ENCODE assay signal across 8 cellular contexts in genomic region chr18:48930926-48931325, GRCh38. TPM values are rescaled to one million over a fixed set of nuclear protein-coding genes. Genes with fewer than 3 reads are reported as not detected.
A peak's percentile ranks its signal among the peaks of the same experiment; 100 is the strongest.
DNase-seq lines count a peak whose midpoint lies in the region; ATAC-seq, FAIRE-seq and TF ChIP-seq lines count a peak whose summit lies in the region.
"Had no signal": no experiment of that assay in that cellular context is flagged by ENCODE, and none has a peak within 500 bp of the region (broad histone marks: within the 10 kb centered on the region; RNA-seq: fewer than 3 reads in every experiment).

No MANE protein-coding gene starts in this region.

- H3K9me3 ChIP-seq in HEK293 (ENCODE audit: control insufficient read depth, insufficient read depth, low read depth, low read length): no peaks in the 10 kb centered on the region
- no peaks in the 10 kb centered on the region for H3K9me3 ChIP-seq in kidney (ENCODE audit: control insufficient read depth in 1 of 2, low read length in 2 of 2)

- H3K27ac Mint-ChIP-seq in activated CD4-positive, alpha-beta memory T cell treated with anti-CD3 and anti-CD28 coated beads, Interleukin-2, amount 10 ng/mL, durations not matched to agents 7 days and 5 days: peak overlapping the region; percentile 27
- H3K27ac Mint-ChIP-seq in stimulated activated memory B cell treated with anti-CD40 and anti-IgM and Interleukin-4, amounts not matched to agents 10 μg/mL and 1 μg/mL and 100 μg/mL, for 72 hours: peak overlapping the region; percentile 83

- no peak for ATAC-seq in stimulated activated memory B cell treated with anti-CD40 and anti-IgM and Interleukin-4, amounts not matched to agents 10 μg/mL and 1 μg/mL and 100 μg/mL, for 72 hours
- ATAC-seq in HG02981 (IDR thresholded peaks at IDR 0.05; ENCODE audit: unreplicated experiment): no peak
- no peak for ATAC-seq in GM18873 (IDR thresholded peaks at IDR 0.05; ENCODE audit: low FRiP score, unreplicated experiment)

- POLR2A ChIA-PET in HEK293 (lab: Yijun Ruan, JAX): interaction anchor here (0.6 to 1.3 kb wide), 3 partner anchors 11 to 50 kb away, joined by 3 read pairs; no protein-coding TSS in a partner anchor
- POLR2A ChIA-PET in activated CD4-positive, alpha-beta memory T cell treated with anti-CD3 and anti-CD28 coated beads, Interleukin-2, amount 10 ng/mL, durations not matched to agents 7 days and 5 days (lab: Charles Lee): interaction anchor here (1.0 to 2.7 kb wide), 6 partner anchors 8 to 110 kb away, joined by 3 to 18 read pairs (median 10); partner anchors contain the start of gene SMAD7

- peaks cover 47% of the 10 kb centered on the region for H3K36me3 Mint-ChIP-seq in activated CD4-positive, alpha-beta memory T cell treated with anti-CD3 and anti-CD28 coated beads, Interleukin-2, amount 10 ng/mL, durations not matched to agents 7 days and 5 days (ENCODE audit: low read depth)
- peaks cover 18% of the 10 kb centered on the region for H3K36me3 Mint-ChIP-seq in stimulated activated memory B cell treated with anti-CD40 and anti-IgM and Interleukin-4, amounts not matched to agents 10 μg/mL and 1 μg/mL and 100 μg/mL, for 72 hours

- intact Hi-C loops in kidney (cut with DNase I): no loop called here

- H3K27ac ChIP-seq in HEK293 (ENCODE audit: extremely low read depth, low read depth, low read length) (peak overlapping the region; percentile 80), kidney (ENCODE audit: low read depth in 2 of 2, low read length in 2 of 2) (peak overlapping the region; percentile 90)

- H3K4me3 ChIP-seq in HEK293 (ENCODE audit: low read depth, low read length): no peak overlapping the region
- peak overlapping the region in 1 of 2 donors; percentile 37 for H3K4me3 ChIP-seq in kidney (ENCODE audit: low read length in 2 of 2)

- CTCF ChIA-PET in HEK293 (lab: Yijun Ruan, JAX): interaction anchor here (0.7 to 2.7 kb wide), 3 partner anchors 11 to 155 kb away, joined by 3 to 7 read pairs (median 4); no protein-coding TSS in a partner anchor
- CTCF ChIA-PET in activated CD4-positive, alpha-beta memory T cell treated with anti-CD3 and anti-CD28 coated beads, Interleukin-2, amount 10 ng/mL, durations not matched to agents 7 days and 5 days (lab: Charles Lee): no interaction called here

- no peak for DNase-seq in activated CD4-positive, alpha-beta memory T cell treated with anti-CD3 and anti-CD28 coated beads, Interleukin-2, amount 10 ng/mL, durations not matched to agents 7 days and 5 days
- DNase-seq in kidney (no peak), SKM-1 (lab: John Stamatoyannopoulos, UW; ENCODE audit: unreplicated experiment) (no peak)
- DNase-seq: NCI-H2171 treated with DMSO at 0.1 percent for 48 hours had no signal

- H3K4me3 Mint-ChIP-seq in activated CD4-positive, alpha-beta memory T cell treated with anti-CD3 and anti-CD28 coated beads, Interleukin-2, amount 10 ng/mL, durations not matched to agents 7 days and 5 days: no peak overlapping the region
- H3K4me3 Mint-ChIP-seq in stimulated activated memory B cell treated with anti-CD40 and anti-IgM and Interleukin-4, amounts not matched to agents 10 μg/mL and 1 μg/mL and 100 μg/mL, for 72 hours: no peak overlapping the region

- no peaks in the 10 kb centered on the region for H3K27me3 Mint-ChIP-seq in activated CD4-positive, alpha-beta memory T cell treated with anti-CD3 and anti-CD28 coated beads, Interleukin-2, amount 10 ng/mL, durations not matched to agents 7 days and 5 days
- H3K27me3 Mint-ChIP-seq in stimulated activated memory B cell treated with anti-CD40 and anti-IgM and Interleukin-4, amounts not matched to agents 10 μg/mL and 1 μg/mL and 100 μg/mL, for 72 hours: no peaks in the 10 kb centered on the region

- H3K4me1 ChIP-seq in HEK293 (ENCODE audit: control insufficient read depth, insufficient read depth, low read length) (peaks cover 77% of the 10 kb centered on the region), kidney (ENCODE audit: control insufficient read depth in 1 of 2, insufficient read depth in 1 of 2, low read depth in 1 of 2, low read length in 2 of 2) (peaks cover 88% of the 10 kb centered on the region in 2 donors)

- FAIRE-seq in kidney (lab: Jason Lieb, UNC): no peak

- no peak for TF ChIP-seq CTCF in HEK293 (tag by site-specific recombination; IDR thresholded peaks at IDR 0.05)
- no peak for TF ChIP-seq CTCF in kidney (IDR thresholded peaks at IDR 0.05; ENCODE audit: borderline replicate concordance, extremely low read depth, insufficient read depth)

- peak overlapping the region; percentile 4 to 46 for H3K9ac ChIP-seq in kidney (ENCODE audit: low read length in 2 of 2)

- H3K9me3 Mint-ChIP-seq in activated CD4-positive, alpha-beta memory T cell treated with anti-CD3 and anti-CD28 coated beads, Interleukin-2, amount 10 ng/mL, durations not matched to agents 7 days and 5 days: no peaks in the 10 kb centered on the region
- no peaks in the 10 kb centered on the region for H3K9me3 Mint-ChIP-seq in stimulated activated memory B cell treated with anti-CD40 and anti-IgM and Interleukin-4, amounts not matched to agents 10 μg/mL and 1 μg/mL and 100 μg/mL, for 72 hours

- peaks cover 0 to 43% of the 10 kb centered on the region in 2 experiments; a peak in 2 of 3 replicates for H3K36me3 ChIP-seq in HEK293 (ENCODE audit: control insufficient read depth in 2 of 2, insufficient read depth in 1 of 2, low read length in 2 of 2)
- no peaks in the 10 kb centered on the region for H3K36me3 ChIP-seq in kidney (ENCODE audit: control insufficient read depth in 1 of 2, insufficient read depth in 2 of 2, low read length in 2 of 2)

- H3K4me1 Mint-ChIP-seq in activated CD4-positive, alpha-beta memory T cell treated with anti-CD3 and anti-CD28 coated beads, Interleukin-2, amount 10 ng/mL, durations not matched to agents 7 days and 5 days: peaks cover 99% of the 10 kb centered on the region
- H3K4me1 Mint-ChIP-seq in stimulated activated memory B cell treated with anti-CD40 and anti-IgM and Interleukin-4, amounts not matched to agents 10 μg/mL and 1 μg/mL and 100 μg/mL, for 72 hours: peaks cover 100% of the 10 kb centered on the region

TF ChIP-seq in HEK293, 187 proteins besides CTCF, POLR2A, EP300 and RAD21:
- TF ChIP-seq ZNF23 (tag by site-specific recombination; IDR thresholded peaks at IDR 0.05; ENCODE audit: borderline replicate concordance): no peak
- TF ChIP-seq SETDB1 (IDR thresholded peaks at IDR 0.05; ENCODE audit: insufficient read length, low read length): no peak
- no peak for TF ChIP-seq ZNF677 (tag by site-specific recombination; IDR thresholded peaks at IDR 0.05)
- no peak for TF ChIP-seq ZNF530 (tag by site-specific recombination; IDR thresholded peaks at IDR 0.05; ENCODE audit: low read depth)
- no peak for TF ChIP-seq ZNF138 (tag by site-specific recombination; IDR thresholded peaks at IDR 0.05; ENCODE audit: borderline replicate concordance)

RNA-seq across cellular contexts. Expression of gene SMAD7, which starts 19.8 kb away (rescaled TPM):
- total RNA-seq in activated CD4-positive, alpha-beta memory T cell treated with anti-CD3 and anti-CD28 coated beads, Interleukin-2, amount 10 ng/mL, durations not matched to agents 7 days and 5 days: 10 to 100 TPM; 30.0 to 31.0 TPM
- 32.6 TPM for total RNA-seq in kidney
- polyA plus RNA-seq in kidney (ENCODE audit: insufficient read depth, low read depth, low replicate concordance): 17.3 TPM
